ENCODE assay signal across 21 cellular contexts in genomic region chr2:144550084-144550483, GRCh38. TPM values are rescaled to one million over a fixed set of nuclear protein-coding genes. Genes with fewer than 3 reads are reported as not detected.
DNase-seq lines count a peak whose midpoint lies in the region; ATAC-seq and TF ChIP-seq lines count a peak whose summit lies in the region.
"Had no signal": no experiment of that assay in that cellular context is flagged by ENCODE, and none has a peak within 500 bp of the region (broad histone marks: within the 10 kb centered on the region; RNA-seq: fewer than 3 reads in every experiment).

No MANE protein-coding gene starts in this region.

- POLR2A ChIA-PET in IMR-90 (lab: Charles Lee; ENCODE audit: unreplicated experiment) (no interaction called here), WTC11 (lab: Charles Lee) (no interaction called here)

- H2BK5ac ChIP-seq in IMR-90 (ENCODE audit: low read depth, low read length, poor library complexity, severe bottlenecking), result no peak overlapping the region

- H3K36me3 ChIP-seq in DND-41 (ENCODE audit: insufficient read depth, low read length) (no peaks in the 10 kb centered on the region), IMR-90 (ENCODE audit: control insufficient read depth, insufficient read depth, low read length) (no peaks in the 10 kb centered on the region), heart left ventricle (no peaks in the 10 kb centered on the region)
- H3K36me3 ChIP-seq: BE2C, BLaER1 had no signal

- H3K9me3 Mint-ChIP-seq in WTC11, result no peaks in the 10 kb centered on the region
- H3K9me3 Mint-ChIP-seq: CD4-positive, CD25-positive, alpha-beta regulatory T cell; CD8-positive, alpha-beta memory T cell had no signal

- TF ChIP-seq POLR2A in IMR-90 (IDR thresholded peaks at IDR 0.05; ENCODE audit: low read depth, low read length) (no peak), heart left ventricle (IDR thresholded peaks at IDR 0.05) (no peak)

- no peak for TF ChIP-seq RAD21 in IMR-90 (IDR thresholded peaks at IDR 0.05; ENCODE audit: low read length)

- no CpG with 5 or more reads among the region's 6 CpGs for WGBS in IMR-90 (ENCODE audit: extremely low coverage in 2 of 2, insufficient read length in 1 of 2), 2 experiments
- 95 to 98% (median 97%) methylated on average over 6 of the region's 6 CpGs for WGBS in heart left ventricle, 4 donors

- H4K20me1 ChIP-seq in DND-41 (ENCODE audit: insufficient read depth, low read length) (no peaks in the 10 kb centered on the region), IMR-90 (ENCODE audit: insufficient read depth, low read length) (no peaks in the 10 kb centered on the region)
- H4K20me1 ChIP-seq: BLaER1 had no signal

- H3K56ac ChIP-seq in IMR-90 (ENCODE audit: extremely low read depth, insufficient read depth, low read length), result no peak overlapping the region

- H3K79me2 ChIP-seq in DND-41 (ENCODE audit: insufficient read depth, low read length), result no peaks in the 10 kb centered on the region

- ATAC-seq in DND-41 (ENCODE audit: insufficient read depth, low read depth), result no peak
- no peak for ATAC-seq in IMR-90 (ENCODE audit: low read depth)
- no peak for ATAC-seq in WTC11
- no peak for ATAC-seq in heart left ventricle
- ATAC-seq in GM21423 (IDR thresholded peaks at IDR 0.05; ENCODE audit: unreplicated experiment), result no peak

- no peak overlapping the region for H4K8ac ChIP-seq in IMR-90 (ENCODE audit: low read depth in 2 of 2, low read length in 2 of 2)

- H3K36me3 Mint-ChIP-seq in WTC11, result no peaks in the 10 kb centered on the region
- H3K36me3 Mint-ChIP-seq: CD4-positive, alpha-beta memory T cell; CD4-positive, CD25-positive, alpha-beta regulatory T cell; CD8-positive, alpha-beta memory T cell had no signal

- H2AFZ ChIP-seq in DND-41 (ENCODE audit: low read depth, low read length) (peak overlapping the region; percentile 29; the same call in 1 of the 2 replicates), IMR-90 (replicated peaks; ENCODE audit: low read length, poor library complexity) (no peak overlapping the region)

- 0 out of 3 replicates have a peak overlapping the region, but pooled peaks have one; percentile 24 for H2BK15ac ChIP-seq in IMR-90 (ENCODE audit: low read depth, low read length)

- no peak overlapping the region for H3K9ac ChIP-seq in DND-41 (ENCODE audit: low read depth, low read length)
- no peak overlapping the region for H3K9ac ChIP-seq in IMR-90 (ENCODE audit: low read depth, low read length)
- H3K9ac ChIP-seq: BLaER1 had no signal

- TF ChIP-seq CTCF in DND-41 (IDR thresholded peaks at IDR 0.05; ENCODE audit: borderline replicate concordance, extremely low read depth, low read length, poor library complexity, severe bottlenecking), result no peak
- TF ChIP-seq CTCF in IMR-90 (conservative IDR thresholded peaks at IDR 0.05; ENCODE audit: low read depth, low read length), result no peak
- no peak for TF ChIP-seq CTCF in WTC11 (IDR thresholded peaks at IDR 0.05)
- TF ChIP-seq CTCF in heart left ventricle (IDR thresholded peaks at IDR 0.05), result no peak

- H3K4me1 ChIP-seq in DND-41 (ENCODE audit: insufficient read depth, low read length), result peaks cover 17% of the 10 kb centered on the region
- peaks cover 10% of the 10 kb centered on the region for H3K4me1 ChIP-seq in IMR-90 (ENCODE audit: control insufficient read depth, insufficient read depth, low read length)
- H3K4me1 ChIP-seq in heart left ventricle, result peaks cover 0 to 19% (median 0%) of the 10 kb centered on the region in 12 donors
- H3K4me1 ChIP-seq: BE2C had no signal

- DNase-seq in DND-41 (no peak), IMR-90 (no peak), WTC11 (ENCODE audit: low spot score) (no peak), heart left ventricle (no peak), NCI-H1436 (lab: John Stamatoyannopoulos, UW) (no peak)
- DNase-seq: 8988T; ACHN; BE2C; C1 segment of cervical spinal cord; CD4-positive, alpha-beta memory T cell; CD4-positive, CD25-positive, alpha-beta regulatory T cell; CD8-positive, alpha-beta memory T cell; COR-L47; DMS 273 treated with DMSO at 0.1 percent for 48 hours; DMS153; DMS53; DMS79; GF-D8 had no signal

- no peak overlapping the region for H2AK9ac ChIP-seq in IMR-90 (replicated peaks; ENCODE audit: low read depth, low read length, poor library complexity)

- H2AK5ac ChIP-seq in IMR-90 (ENCODE audit: low read depth, low read length), result no peak overlapping the region; the same call in 1 of the 2 replicates

- H3K23ac ChIP-seq in IMR-90 (ENCODE audit: low read depth, low read length), result no peak overlapping the region

- no peaks in the 10 kb centered on the region for H3K27me3 ChIP-seq in DND-41 (ENCODE audit: insufficient read depth, low read length, poor library complexity)
- no peaks in the 10 kb centered on the region for H3K27me3 ChIP-seq in IMR-90 (ENCODE audit: control insufficient read depth, insufficient read depth, low read length)
- no peaks in the 10 kb centered on the region for H3K27me3 ChIP-seq in heart left ventricle
- H3K27me3 ChIP-seq: BE2C, BLaER1 had no signal

- H3K79me1 ChIP-seq in IMR-90 (ENCODE audit: low read depth in 1 of 2, low read length in 2 of 2), result no peaks in the 10 kb centered on the region

- no peak overlapping the region for H3K18ac ChIP-seq in IMR-90 (ENCODE audit: low read depth, low read length)

- H3K4me1 Mint-ChIP-seq in WTC11, result peaks cover 26% of the 10 kb centered on the region

- CTCF ChIA-PET in IMR-90 (lab: Yijun Ruan, JAX), result interaction anchor here (0.6 kb wide), 1 partner anchor 380 kb away, joined by 5 read pairs; no protein-coding TSS in a partner anchor
- CTCF ChIA-PET in WTC11 (lab: Charles Lee), result no interaction called here

- no peak overlapping the region for H3K4ac ChIP-seq in IMR-90 (ENCODE audit: low read depth, low read length)

- no peaks in the 10 kb centered on the region for H3K9me3 ChIP-seq in DND-41 (ENCODE audit: insufficient read depth, low read length, severe bottlenecking)
- no peaks in the 10 kb centered on the region for H3K9me3 ChIP-seq in IMR-90 (ENCODE audit: control insufficient read depth, insufficient read depth, low read length)
- H3K9me3 ChIP-seq in heart left ventricle, result no peaks in the 10 kb centered on the region
- H3K9me3 ChIP-seq: BE2C had no signal

- H3K27ac ChIP-seq in DND-41 (ENCODE audit: low read length) (no peak overlapping the region), IMR-90 (ENCODE audit: insufficient read depth, low read length) (no peak overlapping the region), heart left ventricle (no peak overlapping the region)

- in situ Hi-C loops in IMR-90 (cut with MboI; ENCODE audit: low sequenced_read_pairs), result no loop called here

- no peak overlapping the region for H4K91ac ChIP-seq in IMR-90 (ENCODE audit: insufficient read depth, low read depth, low read length)

- H3K4me3 ChIP-seq in DND-41 (ENCODE audit: low read depth in 1 of 2, low read length in 2 of 2) (no peak overlapping the region), IMR-90 (ENCODE audit: insufficient read depth, low read depth, low read length) (no peak overlapping the region), heart left ventricle (no peak overlapping the region)
- H3K4me3 ChIP-seq: BLaER1 had no signal

- intact Hi-C loops in IMR-90 (cut with micrococcal nuclease), result no loop called here
- intact Hi-C loops in heart left ventricle (cut with DNase I), result no loop called here

- no TSS peak for BruUV-seq in IMR-90 (replicated peaks; lab: Mats Ljungman, UMichigan)

- 0 out of 2 replicates have a peak overlapping the region, but pooled peaks have one; percentile 4 for H3K27ac Mint-ChIP-seq in WTC11
- H3K27ac Mint-ChIP-seq: CD14-positive monocyte; CD4-positive, alpha-beta memory T cell; CD4-positive, CD25-positive, alpha-beta regulatory T cell; CD8-positive, alpha-beta memory T cell had no signal

- H3K4me2 ChIP-seq in DND-41 (ENCODE audit: insufficient read depth, low read length), result no peak overlapping the region
- H3K4me2 ChIP-seq in IMR-90 (ENCODE audit: low read depth, low read length), result no peak overlapping the region

- dilution Hi-C loops in IMR-90 (cut with HindIII; ENCODE audit: low sequenced_read_pairs, unreplicated experiment), result no loop called here

- H2BK20ac ChIP-seq in IMR-90 (ENCODE audit: low read depth, low read length), result no peak overlapping the region

- no peak overlapping the region for H3K14ac ChIP-seq in IMR-90 (replicated peaks; ENCODE audit: low read depth, low read length)

- H3K4me3 Mint-ChIP-seq in WTC11, result no peak overlapping the region
- H3K4me3 Mint-ChIP-seq: CD14-positive monocyte; CD4-positive, alpha-beta memory T cell; CD8-positive, alpha-beta memory T cell had no signal

- H3K9me1 ChIP-seq in IMR-90 (ENCODE audit: insufficient read depth, low read length), result peaks cover 6% of the 10 kb centered on the region; the same call in 1 of the 2 replicates

- no peaks in the 10 kb centered on the region; the same call in 1 of the 2 replicates for H3K27me3 Mint-ChIP-seq in WTC11 (ENCODE audit: low read depth)
- H3K27me3 Mint-ChIP-seq: CD8-positive, alpha-beta memory T cell had no signal

- H4K5ac ChIP-seq in IMR-90 (ENCODE audit: low read depth, low read length), result no peak overlapping the region

- no peak overlapping the region for H2BK120ac ChIP-seq in IMR-90 (ENCODE audit: low read depth, low read length)

TF ChIP-seq in IMR-90, 13 proteins besides CTCF, POLR2A, EP300 and RAD21 (continues in another document):
- no peak for TF ChIP-seq SMC3 (IDR thresholded peaks at IDR 0.05; ENCODE audit: low read depth, low read length)
- TF ChIP-seq FOS (IDR thresholded peaks at IDR 0.05; ENCODE audit: low read depth, low read length), result no peak
- no peak for TF ChIP-seq MAZ (IDR thresholded peaks at IDR 0.05; ENCODE audit: borderline replicate concordance, low read depth, low read length)
- no peak for TF ChIP-seq BHLHE40 (IDR thresholded peaks at IDR 0.05; ENCODE audit: low read depth, low read length)
- TF ChIP-seq RCOR1 (IDR thresholded peaks at IDR 0.05; ENCODE audit: insufficient replicate concordance, low read length), result no peak

TF ChIP-seq in WTC11, 78 proteins besides CTCF, POLR2A, EP300 and RAD21 (continues in another document):
- TF ChIP-seq FOXP1 (CRISPR knock-in tag; IDR thresholded peaks at IDR 0.05; ENCODE audit: borderline replicate concordance) (no peak), GTF2I (CRISPR knock-in tag; conservative IDR thresholded peaks at IDR 0.05) (no peak), USF2 (CRISPR knock-in tag; IDR thresholded peaks at IDR 0.05) (no peak), SMAD3 (CRISPR knock-in tag; IDR thresholded peaks at IDR 0.05; ENCODE audit: borderline replicate concordance) (no peak)

RNA-seq across cellular contexts. Expression of gene ZEB2, which starts 30.2 kb away (rescaled TPM):
- total RNA-seq in IMR-90 (2012; rRNA removed) (50.9 and 52.5 TPM in 2 replicates), WTC11 (2021) (0.42 to 0.85 TPM (median 0.46 TPM) in 3 replicates), heart left ventricle (100 to 1,000 TPM in 2 of 9 donors, 10 to 100 TPM in 7; 68.5 to 168 (median 86.3) TPM)
- polyA plus RNA-seq in IMR-90 (2012; rRNA removed) (22.4 and 23.8 TPM in 2 replicates), heart left ventricle (10 to 100 TPM; 23.1 to 34.9 TPM)
- 9.9 and 12.5 TPM in 2 replicates for polyA plus RNA-seq in IMR-90 (2012; cell fraction: cytosol; rRNA removed)
- 12.0 and 32.4 TPM in 2 replicates for polyA plus RNA-seq in IMR-90 (2012; cell fraction: nucleus; rRNA removed; ENCODE audit: low replicate concordance)

Comparison
In these comparisons a context has a peak if more than half of its experiments do, and no peak if none do; other contexts are left out.
1. RNA of gene ZEB2, which starts 30.2 kb away (total RNA-seq): 68.5 to 168 TPM in heart left ventricle and 50.9 to 52.5 TPM in IMR-90; 0.42 to 0.85 TPM in WTC11; every median in the first group is over 10 times any median in the second.